In the genomic region with DNA sequence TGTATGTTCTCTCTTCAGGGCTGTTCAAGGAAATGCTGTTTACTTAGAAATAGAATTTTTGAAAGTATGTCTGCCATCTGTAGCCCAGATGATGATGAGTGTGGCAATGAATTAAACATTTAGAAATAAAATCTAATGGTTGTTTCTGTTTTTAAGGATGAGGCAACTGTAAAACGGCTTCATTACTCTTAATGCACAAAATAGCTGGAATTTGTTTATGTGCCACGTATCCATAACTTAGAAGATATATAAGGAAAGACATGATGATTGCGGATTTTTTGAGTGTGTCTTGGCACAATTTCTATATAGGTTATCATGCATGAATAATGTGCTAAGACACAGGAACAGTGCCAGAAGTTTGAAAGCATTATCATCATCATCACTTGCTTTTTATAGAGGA, we compare ENCODE assay signal across 23 cellular contexts.
DNase-seq lines count a peak whose midpoint lies in the region; ATAC-seq, FAIRE-seq and TF ChIP-seq lines count a peak whose summit lies in the region.
"Had no signal": no experiment of that assay in that cellular context is flagged by ENCODE, and none has a peak within 500 bp of the region (broad histone marks: within the 10 kb centered on the region; RNA-seq: fewer than 3 reads in every experiment).

No MANE protein-coding gene starts in this region.

- TF ChIP-seq CTCF in fibroblast of villous mesenchyme (IDR thresholded peaks at IDR 0.05; ENCODE audit: insufficient read depth, low read depth, low read length) (no peak), smooth muscle cell (IDR thresholded peaks at IDR 0.05; ENCODE audit: borderline replicate concordance, insufficient read depth, poor library complexity, severe bottlenecking) (no peak), omental fat pad (IDR thresholded peaks at IDR 0.05) (no peak)
- TF ChIP-seq CTCF in CD4-positive, alpha-beta T cell (IDR thresholded peaks at IDR 0.05): no peak

- peak overlapping the region; percentile 38 for H2AFZ ChIP-seq in smooth muscle cell (ENCODE audit: low read depth)
- H2AFZ ChIP-seq: GM23248 had no signal

- H3K9me3 ChIP-seq in SK-N-MC (ENCODE audit: low read depth, low read length) (no peaks in the 10 kb centered on the region; the same call in 1 of the 2 replicates), smooth muscle cell (replicated peaks; ENCODE audit: low read depth) (no peaks in the 10 kb centered on the region)
- no peaks in the 10 kb centered on the region for H3K9me3 ChIP-seq in CD4-positive, alpha-beta T cell (ENCODE audit: control insufficient read depth, low read length)
- H3K9me3 ChIP-seq: BLaER1 treated with 17β-estradiol and CSF1 and Interleukin-3, amounts not matched to agents 10 nM and 100 nM; SJCRH30 had no signal

- H3F3A ChIP-seq in smooth muscle cell (ENCODE audit: low read depth): no peaks in the 10 kb centered on the region

- H3K9ac ChIP-seq in SK-N-MC (ENCODE audit: insufficient read length): no peak overlapping the region
- H3K9ac ChIP-seq in smooth muscle cell (ENCODE audit: low read depth): no peak overlapping the region
- H3K9ac ChIP-seq: BLaER1 treated with 17β-estradiol and CSF1 and Interleukin-3, amounts not matched to agents 10 nM and 100 nM; GM23248 had no signal

- peak overlapping the region; percentile 42 for H3K4me3 ChIP-seq in SK-N-MC
- H3K4me3 ChIP-seq in fibroblast of villous mesenchyme (ENCODE audit: low read depth, low read length): no peak overlapping the region
- H3K4me3 ChIP-seq in smooth muscle cell: no peak overlapping the region
- H3K4me3 ChIP-seq: BLaER1 treated with 17β-estradiol and CSF1 and Interleukin-3, amounts not matched to agents 10 nM and 100 nM; GM23248; SJCRH30 had no signal

- H3K27me3 Mint-ChIP-seq in CD4-positive, alpha-beta T cell: peaks cover 47% of the 10 kb centered on the region

- intact Hi-C loops in CD4-positive, alpha-beta T cell (cut with DNase I, micrococcal nuclease): no loop called here

- peak; percentile 29 for DNase-seq in DMS 273 treated with DMSO at 0.1 percent for 48 hours (lab: John Stamatoyannopoulos, UW)
- DNase-seq in SK-N-MC (ENCODE audit: low read depth, low spot score): no peak
- DNase-seq in fibroblast of villous mesenchyme (ENCODE audit: low read depth): peak; percentile 41
- DNase-seq in smooth muscle cell (lab: John Stamatoyannopoulos, UW; ENCODE audit: unreplicated experiment): no peak
- DNase-seq in omental fat pad (ENCODE audit: low spot score): no peak
- DNase-seq in CD4-positive, alpha-beta T cell: no peak
- no peak for DNase-seq in GM12892 (ENCODE audit: insufficient read length)
- DNase-seq: AML-193; CD4-positive, alpha-beta memory T cell; H7; IMR-90; KG1; MM.1S; NCI-H1694; NCI-H2081 treated with DMSO at 0.1 percent for 48 hours; NCI-H2171; NK-92 treated with Interleukin-12 subunit alpha and Interleukin-12 subunit beta, amount 100 ng/mL, for 24 hours; PC-3 had no signal

- no peaks in the 10 kb centered on the region for H3K27me3 ChIP-seq in smooth muscle cell (ENCODE audit: low read depth)
- peaks cover 17% of the 10 kb centered on the region for H3K27me3 ChIP-seq in CD4-positive, alpha-beta T cell (ENCODE audit: control insufficient read depth, insufficient read depth, low read length)
- H3K27me3 ChIP-seq: BLaER1 treated with 17β-estradiol and CSF1 and Interleukin-3, amounts not matched to agents 10 nM and 100 nM; SJCRH30 had no signal

- H3K9me3 Mint-ChIP-seq in CD4-positive, alpha-beta T cell: no peaks in the 10 kb centered on the region
- H3K9me3 Mint-ChIP-seq: CD4-positive, alpha-beta memory T cell had no signal

- no peaks in the 10 kb centered on the region for H3K4me1 Mint-ChIP-seq in CD4-positive, alpha-beta T cell (ENCODE audit: low read depth)
- H3K4me1 Mint-ChIP-seq: CD4-positive, alpha-beta memory T cell had no signal

- no peak for TF ChIP-seq POLR2A in GM12892 (IDR thresholded peaks at IDR 0.05; ENCODE audit: low read depth, low read length)

- H3K79me2 ChIP-seq in smooth muscle cell (ENCODE audit: low read depth): no peaks in the 10 kb centered on the region

- WGBS in smooth muscle cell (ENCODE audit: low lambda C conversion rate): 64% methylated on average over 3 of the region's 3 CpGs

- H3K27ac Mint-ChIP-seq in CD4-positive, alpha-beta T cell: no peak overlapping the region
- H3K27ac Mint-ChIP-seq: CD4-positive, alpha-beta memory T cell had no signal

- POLR2A ChIA-PET in CD4-positive, alpha-beta T cell (lab: Charles Lee): no interaction called here

- H3K4me3 Mint-ChIP-seq in CD4-positive, alpha-beta T cell: no peak overlapping the region
- H3K4me3 Mint-ChIP-seq: CD4-positive, alpha-beta memory T cell had no signal

- H3K36me3 ChIP-seq in SK-N-MC (ENCODE audit: insufficient read depth, low read length) (no peaks in the 10 kb centered on the region), smooth muscle cell (ENCODE audit: low read depth) (no peaks in the 10 kb centered on the region)
- H3K36me3 ChIP-seq: BLaER1 treated with 17β-estradiol and CSF1 and Interleukin-3, amounts not matched to agents 10 nM and 100 nM; SJCRH30 had no signal

- no peaks in the 10 kb centered on the region for H3K36me3 Mint-ChIP-seq in CD4-positive, alpha-beta T cell (ENCODE audit: low read depth)
- H3K36me3 Mint-ChIP-seq: CD4-positive, alpha-beta memory T cell had no signal

- no peaks in the 10 kb centered on the region for H4K20me1 ChIP-seq in smooth muscle cell (ENCODE audit: low read depth)
- H4K20me1 ChIP-seq: BLaER1 treated with 17β-estradiol and CSF1 and Interleukin-3, amounts not matched to agents 10 nM and 100 nM had no signal

- no peak for FAIRE-seq in GM12892 (lab: Jason Lieb, UNC)
- FAIRE-seq: A204.1 had no signal

- H3K4me2 ChIP-seq in smooth muscle cell: peak overlapping the region; percentile 59
- H3K4me2 ChIP-seq: BLaER1 treated with 17β-estradiol and CSF1 and Interleukin-3, amounts not matched to agents 10 nM and 100 nM had no signal

- peaks cover 6% of the 10 kb centered on the region for H3K4me1 ChIP-seq in smooth muscle cell (ENCODE audit: low read depth)
- H3K4me1 ChIP-seq: BLaER1 treated with 17β-estradiol and CSF1 and Interleukin-3, amounts not matched to agents 10 nM and 100 nM; SJCRH30 had no signal

- ATAC-seq in omental fat pad (ENCODE audit: low FRiP score): no peak
- no peak for ATAC-seq in CD4-positive, alpha-beta T cell (ENCODE audit: poor library complexity)
- ATAC-seq: PC-3, Right ventricle myocardium inferior had no signal

- H3K27ac ChIP-seq in SK-N-MC (peak overlapping the region; percentile 88), smooth muscle cell (ENCODE audit: low read depth) (peak overlapping the region; percentile 28)
- H3K27ac ChIP-seq in CD4-positive, alpha-beta T cell (ENCODE audit: low read depth, low read length): no peak overlapping the region
- H3K27ac ChIP-seq: BLaER1 treated with 17β-estradiol and CSF1 and Interleukin-3, amounts not matched to agents 10 nM and 100 nM; GM23248; SJCRH30 had no signal

- CTCF ChIA-PET in CD4-positive, alpha-beta T cell (lab: Charles Lee): no interaction called here

Comparison
In these comparisons a context has a peak if more than half of its experiments do, and no peak if none do; other contexts are left out.
1. DNase-seq: peak in DMS 273 treated with DMSO at 0.1 percent for 48 hours (single experiment) and fibroblast of villous mesenchyme (single experiment); none in SK-N-MC (single experiment), smooth muscle cell (single experiment), omental fat pad (single experiment), CD4-positive, alpha-beta T cell (0 of 10) and GM12892 (single experiment).